ENCODE assay signal across 13 cellular contexts in genomic region chr20:8331740-8332412, GRCh38.
DNase-seq lines count a peak whose midpoint lies in the region; ATAC-seq and TF ChIP-seq lines count a peak whose summit lies in the region.
"Had no signal": no experiment of that assay in that cellular context is flagged by ENCODE, and none has a peak within 500 bp of the region (broad histone marks: within the 10 kb centered on the region; RNA-seq: fewer than 3 reads in every experiment).

No MANE protein-coding gene starts in this region.

- H3K79me2 ChIP-seq in fibroblast of lung (ENCODE audit: control insufficient read depth, insufficient read depth, low read length) = no peaks in the 10 kb centered on the region
- H3K79me2 ChIP-seq in parathyroid adenoma = peaks cover 28% of the 10 kb centered on the region
- H3K79me2 ChIP-seq: hepatocyte had no signal

- TF ChIP-seq CTCF in fibroblast of lung (conservative IDR thresholded peaks at IDR 0.05 in 1 of 2, IDR thresholded peaks at IDR 0.05 in 1 of 2; ENCODE audit: low read depth in 1 of 2, low read length in 2 of 2) (no peak), parathyroid adenoma (IDR thresholded peaks at IDR 0.05) (no peak)

- H3K27ac ChIP-seq in fibroblast of lung (ENCODE audit: insufficient read depth, low read length) (no peak overlapping the region), parathyroid adenoma (peak overlapping the region; percentile 14)
- H3K27ac ChIP-seq: hepatocyte, WERI-Rb-1 had no signal

- H3K36me3 ChIP-seq in fibroblast of lung (ENCODE audit: control insufficient read depth, insufficient read depth, low read length) (no peaks in the 10 kb centered on the region), parathyroid adenoma (ENCODE audit: control insufficient read depth, insufficient read depth, low read length) (no peaks in the 10 kb centered on the region)
- H3K36me3 ChIP-seq: WERI-Rb-1 had no signal

- H3K27me3 ChIP-seq in fibroblast of lung (ENCODE audit: control insufficient read depth, insufficient read depth, low read length) (no peaks in the 10 kb centered on the region), parathyroid adenoma (ENCODE audit: control insufficient read depth, insufficient read depth, low read length) (no peaks in the 10 kb centered on the region)
- H3K27me3 ChIP-seq: hepatocyte had no signal

- H3K4me3 ChIP-seq in fibroblast of lung (replicated peaks in 1 of 4; ENCODE audit: control extremely low read depth in 1 of 4, insufficient read depth in 1 of 4, low read depth in 3 of 4, low read length in 4 of 4) = no peak overlapping the region
- H3K4me3 ChIP-seq in parathyroid adenoma (ENCODE audit: low read depth, low read length) = no peak overlapping the region
- H3K4me3 ChIP-seq: hepatocyte had no signal

- no peak overlapping the region for H3K4me2 ChIP-seq in fibroblast of lung (ENCODE audit: extremely low read depth, insufficient read depth, low read length)
- no peak overlapping the region for H3K4me2 ChIP-seq in parathyroid adenoma (ENCODE audit: low read length)
- H3K4me2 ChIP-seq: hepatocyte had no signal

- H3K9me3 ChIP-seq in fibroblast of lung (ENCODE audit: control insufficient read depth, insufficient read depth, low read depth, low read length) (no peaks in the 10 kb centered on the region), parathyroid adenoma (ENCODE audit: control insufficient read depth, low read length) (no peaks in the 10 kb centered on the region)

- peaks cover 2% of the 10 kb centered on the region for H3K4me1 ChIP-seq in fibroblast of lung (ENCODE audit: control insufficient read depth, extremely low read depth, insufficient read depth, low read length)
- H3K4me1 ChIP-seq in parathyroid adenoma = peaks cover 22% of the 10 kb centered on the region

- H2AFZ ChIP-seq in fibroblast of lung (ENCODE audit: low read length) = no peak overlapping the region
- H2AFZ ChIP-seq in parathyroid adenoma = no peak overlapping the region
- H2AFZ ChIP-seq: hepatocyte had no signal

- DNase-seq in EL (peak; percentile 81), NCI-H526 treated with DMSO at 0.1 percent for 48 hours (lab: John Stamatoyannopoulos, UW) (peak; percentile 35), fibroblast of lung (ENCODE audit: low read depth in 2 of 2) (peak; percentile 77 to 85), HuH-7.5 (ENCODE audit: low spot score) (no peak), DMS153 (lab: John Stamatoyannopoulos, UW) (no peak), NCI-H82 treated with DMSO at 0.1 percent for 48 hours (lab: John Stamatoyannopoulos, UW; ENCODE audit: unreplicated experiment) (no peak)
- DNase-seq: activated T-cell treated with anti-CD3 and anti-CD28 coated beads, Interleukin-2, amount 50 U/mL, for 72 hours; DMS53; midbrain; WERI-Rb-1 had no signal

- H4K20me1 ChIP-seq in fibroblast of lung (ENCODE audit: control insufficient read depth, extremely low read depth, insufficient read depth, low read length) = no peaks in the 10 kb centered on the region

- no peak overlapping the region for H3K9ac ChIP-seq in fibroblast of lung (ENCODE audit: insufficient read depth, low read length)
- H3K9ac ChIP-seq in parathyroid adenoma = no peak overlapping the region

- ATAC-seq in HG03342 (IDR thresholded peaks at IDR 0.05; ENCODE audit: unreplicated experiment) = no peak
- ATAC-seq: activated T-cell treated with anti-CD3 and anti-CD28 coated beads, Interleukin-2, amount 50 U/mL, for 72 hours had no signal

Comparison
In these comparisons a context has a peak if more than half of its experiments do, and no peak if none do; other contexts are left out.
1. DNase-seq: peak in EL (single experiment), NCI-H526 treated with DMSO at 0.1 percent for 48 hours (single experiment) and fibroblast of lung (2 of 2); none in HuH-7.5 (single experiment), DMS153 (single experiment) and NCI-H82 treated with DMSO at 0.1 percent for 48 hours (single experiment).